ENCODE assay signal across 17 cellular contexts in genomic region chr19:18674616-18675015, GRCh38. TPM values are rescaled to one million over a fixed set of nuclear protein-coding genes. Genes with fewer than 3 reads are reported as not detected.
DNase-seq lines count a peak whose midpoint lies in the region; ATAC-seq and TF ChIP-seq lines count a peak whose summit lies in the region.
"Had no signal": no experiment of that assay in that cellular context is flagged by ENCODE, and none has a peak within 500 bp of the region (broad histone marks: within the 10 kb centered on the region; RNA-seq: fewer than 3 reads in every experiment).

No MANE protein-coding gene starts in this region.

- peak overlapping the region; percentile 38 for H3K27ac ChIP-seq in rectal smooth muscle tissue (ENCODE audit: low read depth, low read length)
- H3K27ac ChIP-seq: PC-9, upper lobe of right lung had no signal

- no peaks in the 10 kb centered on the region for H3K27me3 ChIP-seq in rectal smooth muscle tissue (ENCODE audit: control insufficient read depth, insufficient read depth, low read length)
- H3K27me3 ChIP-seq: upper lobe of right lung had no signal

- ATAC-seq in SK-N-SH treated with all-trans-retinoic acid at 6 μM for 48 hours = no peak
- ATAC-seq in left cardiac atrium = peak; percentile 31 to 64
- ATAC-seq in GM19452 (IDR thresholded peaks at IDR 0.05; ENCODE audit: unreplicated experiment) = no peak
- ATAC-seq in HG03175 (IDR thresholded peaks at IDR 0.05; ENCODE audit: unreplicated experiment) = no peak
- ATAC-seq: upper lobe of right lung had no signal

- no peak overlapping the region for H3K9ac ChIP-seq in rectal smooth muscle tissue (ENCODE audit: low read length)

- H3K36me3 ChIP-seq in rectal smooth muscle tissue (ENCODE audit: control insufficient read depth, insufficient read depth, low read length) = peaks cover 2% of the 10 kb centered on the region
- H3K36me3 ChIP-seq: upper lobe of right lung had no signal

- no peak overlapping the region for H3K4me3 ChIP-seq in rectal smooth muscle tissue (ENCODE audit: low read length)
- H3K4me3 ChIP-seq: PC-9, upper lobe of right lung had no signal

- intact Hi-C loops in left cardiac atrium (cut with DNase I) = loop anchor here (5.0 to 10.0 kb wide), 2 partner anchors 82 to 230 kb away; no protein-coding TSS in a partner anchor

- H3K4me1 ChIP-seq in rectal smooth muscle tissue (ENCODE audit: control insufficient read depth, insufficient read depth, low read length) = peaks cover 15% of the 10 kb centered on the region

- DNase-seq in NCI-H2029 treated with DMSO at 0.1 percent for 48 hours (lab: John Stamatoyannopoulos, UW) = peak; percentile 47
- peak; percentile 60 for DNase-seq in left cardiac atrium
- DNase-seq in AG08396 (ENCODE audit: low spot score) = no peak
- no peak for DNase-seq in AG20443 (ENCODE audit: low spot score)
- DNase-seq: activated B cell treated with CpG ODN at 0.5 μM for 24 hours; activated naive CD4-positive, alpha-beta T cell treated with anti-CD3 and anti-CD28 coated beads for 36 hours; MM.1S; naive B cell; NCI-H2227 treated with DMSO at 0.1 percent for 48 hours; retina; stimulated activated CD4-positive, alpha-beta T cell treated with anti-CD3 and anti-CD28 coated beads, Interleukin-2, amount 100 ng/mL, for 48 hours; upper lobe of right lung had no signal

TF ChIP-seq in SK-N-SH treated with all-trans-retinoic acid at 6 μM for 48 hours, 23 proteins besides CTCF, POLR2A, EP300 and RAD21:
- peak; percentile 26; the same call in 1 of the 2 replicates for TF ChIP-seq TCF4 (CRISPR knock-in tag; IDR thresholded peaks at IDR 0.05; ENCODE audit: borderline replicate concordance)
- TF ChIP-seq CREB5 (CRISPR knock-in tag; IDR thresholded peaks at IDR 0.05; ENCODE audit: low read depth) = no peak

RNA-seq across cellular contexts. Expression of gene CRTC1, which starts 8.9 kb away (rescaled TPM):
- 10 to 100 TPM; 10.5 to 11.1 TPM for total RNA-seq in left cardiac atrium

RNA-seq across cellular contexts. Expression of gene KLHL26, which starts 37.8 kb away (rescaled TPM):
- total RNA-seq in left cardiac atrium = 10 to 100 TPM in 1 of 2 donors, 1 to 10 TPM in 1; 7.8 to 10.2 TPM

Comparison
In these comparisons a context has a peak if more than half of its experiments do, and no peak if none do; other contexts are left out.
1. DNase-seq: peak in NCI-H2029 treated with DMSO at 0.1 percent for 48 hours (single experiment) and left cardiac atrium (single experiment); none in AG08396 (single experiment) and AG20443 (single experiment).
2. ATAC-seq: peak in left cardiac atrium (2 of 2); none in SK-N-SH treated with all-trans-retinoic acid at 6 μM for 48 hours (single experiment), GM19452 (single experiment) and HG03175 (single experiment).